Comparison of ENCODE assay signal across 10 cellular contexts in the genomic region with DNA sequence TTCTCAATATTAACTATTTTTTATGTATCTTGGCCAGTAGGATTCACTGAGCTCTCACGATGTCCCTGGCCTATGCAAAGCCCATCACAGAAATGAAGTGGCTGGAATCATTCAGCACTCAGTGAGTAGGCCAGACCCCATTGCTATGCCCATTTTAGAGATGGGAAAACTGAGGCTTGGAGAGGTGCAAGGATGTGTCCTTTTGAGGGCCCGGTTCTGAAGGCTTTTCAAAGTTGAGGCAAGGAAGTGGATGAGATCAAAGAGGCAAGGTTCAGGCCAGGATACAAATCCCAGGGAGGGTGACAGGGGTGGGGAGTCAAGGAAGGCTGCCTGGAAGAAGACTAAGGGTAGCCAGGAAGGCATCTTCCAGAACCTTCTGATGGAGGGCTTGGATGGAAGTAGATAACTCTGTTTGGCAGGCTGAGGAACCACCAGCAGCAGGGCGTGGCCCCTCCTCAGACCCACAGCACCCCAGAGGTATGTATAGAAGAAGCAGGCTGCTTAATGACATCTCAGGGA. TPM values are rescaled to one million over a fixed set of nuclear protein-coding genes. Genes with fewer than 3 reads are reported as not detected.
DNase-seq lines count a peak whose midpoint lies in the region; ATAC-seq and TF ChIP-seq lines count a peak whose summit lies in the region.
"Had no signal": no experiment of that assay in that cellular context is flagged by ENCODE, and none has a peak within 500 bp of the region (broad histone marks: within the 10 kb centered on the region; RNA-seq: fewer than 3 reads in every experiment).

No MANE protein-coding gene starts in this region.

- H3K9me3 Mint-ChIP-seq in neural crest cell, result no peaks in the 10 kb centered on the region

- H3K56ac ChIP-seq in IMR-90 (ENCODE audit: extremely low read depth, insufficient read depth, low read length), result no peak overlapping the region

- TF ChIP-seq CTCF in IMR-90 (conservative IDR thresholded peaks at IDR 0.05; ENCODE audit: low read depth, low read length), result no peak
- no peak for TF ChIP-seq CTCF in colonic mucosa (IDR thresholded peaks at IDR 0.05)
- no peak for TF ChIP-seq CTCF in neural crest cell (conservative IDR thresholded peaks at IDR 0.05)

- TF ChIP-seq POLR2A in IMR-90 (IDR thresholded peaks at IDR 0.05; ENCODE audit: low read depth, low read length), result no peak

- peak overlapping the region; percentile 82 for H3K4me3 Mint-ChIP-seq in neural crest cell

- H3K36me3 Mint-ChIP-seq in neural crest cell (ENCODE audit: low read depth), result no peaks in the 10 kb centered on the region

- peak overlapping the region; percentile 67 for H3K4ac ChIP-seq in IMR-90 (ENCODE audit: low read depth, low read length)

- no peak overlapping the region for H3K27ac Mint-ChIP-seq in neural crest cell (ENCODE audit: unreplicated experiment)

- H2BK15ac ChIP-seq in IMR-90 (ENCODE audit: low read depth, low read length), result peak overlapping the region; percentile 66; the same call in 1 of the 3 replicates

- H3K79me2 ChIP-seq in ACC112 (ENCODE audit: control insufficient read depth, insufficient read depth, low read length, unreplicated experiment), result no peaks in the 10 kb centered on the region

- peak overlapping the region; percentile 22; the same call in 1 of the 2 replicates for H4K91ac ChIP-seq in IMR-90 (ENCODE audit: insufficient read depth, low read depth, low read length)

- no peaks in the 10 kb centered on the region for H3K9me1 ChIP-seq in IMR-90 (ENCODE audit: insufficient read depth, low read length)

- no peak overlapping the region for H3K18ac ChIP-seq in IMR-90 (ENCODE audit: low read depth, low read length)

- no peaks in the 10 kb centered on the region for H3K27me3 ChIP-seq in ACC112 (ENCODE audit: insufficient read depth, low read length)
- no peaks in the 10 kb centered on the region for H3K27me3 ChIP-seq in IMR-90 (ENCODE audit: control insufficient read depth, insufficient read depth, low read length)
- H3K27me3 ChIP-seq in colonic mucosa, result no peaks in the 10 kb centered on the region

- no peak for ATAC-seq in IMR-90 (ENCODE audit: low read depth)
- ATAC-seq in GM18907 (IDR thresholded peaks at IDR 0.05; ENCODE audit: unreplicated experiment), result no peak
- no peak for ATAC-seq in GM21619 (IDR thresholded peaks at IDR 0.05; ENCODE audit: unreplicated experiment)
- no peak for ATAC-seq in GM19452 (IDR thresholded peaks at IDR 0.05; ENCODE audit: unreplicated experiment)

- H4K5ac ChIP-seq in IMR-90 (ENCODE audit: low read depth, low read length), result no peak overlapping the region

- POLR2A ChIA-PET in IMR-90 (lab: Charles Lee; ENCODE audit: unreplicated experiment), result no interaction called here

- H3K9me3 ChIP-seq in IMR-90 (ENCODE audit: control insufficient read depth, insufficient read depth, low read length) (no peaks in the 10 kb centered on the region), colonic mucosa (no peaks in the 10 kb centered on the region)

- H2AFZ ChIP-seq in ACC112 (ENCODE audit: low read length, unreplicated experiment), result no peak overlapping the region
- H2AFZ ChIP-seq in IMR-90 (replicated peaks; ENCODE audit: low read length, poor library complexity), result peak overlapping the region; percentile 87

- H2AK9ac ChIP-seq in IMR-90 (replicated peaks; ENCODE audit: low read depth, low read length, poor library complexity), result peak overlapping the region; percentile 52

- DNase-seq in IMR-90 (no peak), colonic mucosa (no peak), neural crest cell (ENCODE audit: low read depth, low spot score) (no peak), Kasumi-1 (lab: John Stamatoyannopoulos, UW) (no peak)
- DNase-seq: cortex of kidney, NCI-H2081 had no signal

- H3K9ac ChIP-seq in IMR-90 (ENCODE audit: low read depth, low read length) (no peak overlapping the region), colonic mucosa (ENCODE audit: low read depth in 2 of 2, low read length in 2 of 2) (peak overlapping the region; percentile 38 to 91)

- in situ Hi-C loops in IMR-90 (cut with MboI; ENCODE audit: low sequenced_read_pairs), result loop anchor here (5.0 kb wide), 1 partner anchor 35 kb away; no protein-coding TSS in a partner anchor

- H3K23ac ChIP-seq in IMR-90 (ENCODE audit: low read depth, low read length), result peak overlapping the region; percentile 9; the same call in 1 of the 2 replicates

- H3K4me2 ChIP-seq in IMR-90 (ENCODE audit: low read depth, low read length), result peak overlapping the region; percentile 97

- H2BK5ac ChIP-seq in IMR-90 (ENCODE audit: low read depth, low read length, poor library complexity, severe bottlenecking), result peak overlapping the region; percentile 15

- H2BK120ac ChIP-seq in IMR-90 (ENCODE audit: low read depth, low read length), result 0 out of 2 replicates have a peak overlapping the region, but pooled peaks have one; percentile 20

- peak overlapping the region in 1 of 2 experiments; percentile 54; a peak in 1 of 4 replicates for H4K8ac ChIP-seq in IMR-90 (ENCODE audit: low read depth in 2 of 2, low read length in 2 of 2)

- intact Hi-C loops in IMR-90 (cut with micrococcal nuclease), result no loop called here
- intact Hi-C loops in colonic mucosa (cut with DNase I), result no loop called here

- H3K27ac ChIP-seq in ACC112 (ENCODE audit: low read depth, low read length), result peak overlapping the region; percentile 98
- H3K27ac ChIP-seq in IMR-90 (ENCODE audit: insufficient read depth, low read length), result no peak overlapping the region; the same call in 1 of the 2 replicates
- H3K27ac ChIP-seq in colonic mucosa, result peak overlapping the region; percentile 72

- H3K4me1 Mint-ChIP-seq in neural crest cell, result peaks cover 49% of the 10 kb centered on the region

- H3K27me3 Mint-ChIP-seq in neural crest cell (ENCODE audit: low read depth), result no peaks in the 10 kb centered on the region

- H3K79me1 ChIP-seq in IMR-90 (ENCODE audit: low read depth in 1 of 2, low read length in 2 of 2), result peaks cover 0 to 22% of the 10 kb centered on the region in 2 experiments; a peak in 2 of 4 replicates

- BruUV-seq in IMR-90 (replicated peaks; lab: Mats Ljungman, UMichigan), result no TSS peak

- H3K4me1 ChIP-seq in ACC112 (ENCODE audit: control insufficient read depth, insufficient read depth, low read length, unreplicated experiment) (peaks cover 21% of the 10 kb centered on the region), IMR-90 (ENCODE audit: control insufficient read depth, insufficient read depth, low read length) (peaks cover 17% of the 10 kb centered on the region), colonic mucosa (no peaks in the 10 kb centered on the region)

- no peak overlapping the region; the same call in 1 of the 2 replicates for H3K14ac ChIP-seq in IMR-90 (replicated peaks; ENCODE audit: low read depth, low read length)

- WGBS in IMR-90 (ENCODE audit: extremely low coverage in 2 of 2, insufficient read length in 1 of 2), 2 experiments, result 100% methylated on average over 1 of the region's 3 CpGs; no CpG with 5 or more reads in 1 of the 2 experiments

- TF ChIP-seq RAD21 in IMR-90 (IDR thresholded peaks at IDR 0.05; ENCODE audit: low read length), result no peak

- CTCF ChIA-PET in IMR-90 (lab: Yijun Ruan, JAX), result interaction anchor here (1.2 kb wide), 1 partner anchor 36 kb away, joined by 4 read pairs; no protein-coding TSS in a partner anchor

- H2BK20ac ChIP-seq in IMR-90 (ENCODE audit: low read depth, low read length), result peak overlapping the region; percentile 14; the same call in 1 of the 2 replicates

- no peak overlapping the region; the same call in 1 of the 2 replicates for H3K4me3 ChIP-seq in ACC112 (ENCODE audit: low read depth, low read length)
- no peak overlapping the region for H3K4me3 ChIP-seq in IMR-90 (ENCODE audit: insufficient read depth, low read depth, low read length)
- no peak overlapping the region for H3K4me3 ChIP-seq in colonic mucosa

- H2AK5ac ChIP-seq in IMR-90 (ENCODE audit: low read depth, low read length), result peak overlapping the region; percentile 37

- H3K36me3 ChIP-seq in ACC112 (ENCODE audit: insufficient read depth, low read length) (no peaks in the 10 kb centered on the region), IMR-90 (ENCODE audit: control insufficient read depth, insufficient read depth, low read length) (no peaks in the 10 kb centered on the region), colonic mucosa (no peaks in the 10 kb centered on the region)

- dilution Hi-C loops in IMR-90 (cut with HindIII; ENCODE audit: low sequenced_read_pairs, unreplicated experiment), result no loop called here

- H4K20me1 ChIP-seq in IMR-90 (ENCODE audit: insufficient read depth, low read length), result no peaks in the 10 kb centered on the region

RNA-seq across cellular contexts. Expression of a gene that starts 18.8 kb away (rescaled TPM):
- total RNA-seq in IMR-90 (2012; rRNA removed) (76.9 and 84.2 TPM in 2 replicates), colonic mucosa (10 to 100 TPM; 30.0 to 37.3 TPM), neural crest cell (111 and 115 TPM in 2 replicates)
- polyA plus RNA-seq in IMR-90 (2012; rRNA removed), result 132 and 153 TPM in 2 replicates
- 113 and 118 TPM in 2 replicates for polyA plus RNA-seq in IMR-90 (2012; cell fraction: cytosol; rRNA removed)
- 152 and 183 TPM in 2 replicates for polyA plus RNA-seq in IMR-90 (2012; cell fraction: nucleus; rRNA removed; ENCODE audit: low replicate concordance)

RNA-seq across cellular contexts. Expression of a gene that starts 25.3 kb away (rescaled TPM):
- total RNA-seq in IMR-90 (2012; rRNA removed), result 11.1 and 31.9 TPM in 2 replicates
- polyA plus RNA-seq in IMR-90 (2012; rRNA removed), result 15.6 and 60.1 TPM in 2 replicates
- 52.4 and 90.3 TPM in 2 replicates for polyA plus RNA-seq in IMR-90 (2012; cell fraction: cytosol; rRNA removed)
- polyA plus RNA-seq in IMR-90 (2012; cell fraction: nucleus; rRNA removed; ENCODE audit: low replicate concordance), result 982 and 1,348 TPM in 2 replicates
- 1 to 10 TPM; 1.5 to 3.4 TPM for total RNA-seq in colonic mucosa
- 0.26 and 0.45 TPM in 2 replicates for total RNA-seq in neural crest cell

RNA-seq across cellular contexts. Expression of a gene that starts 36.0 kb away (rescaled TPM):
- total RNA-seq in IMR-90 (2012; rRNA removed) (10.3 and 12.5 TPM in 2 replicates), colonic mucosa (1 to 10 TPM; 2.0 to 8.5 TPM), neural crest cell (11.7 and 12.8 TPM in 2 replicates)
- 8.0 and 8.8 TPM in 2 replicates for polyA plus RNA-seq in IMR-90 (2012; rRNA removed)
- polyA plus RNA-seq in IMR-90 (2012; cell fraction: cytosol; rRNA removed), result 3.3 and 3.9 TPM in 2 replicates
- polyA plus RNA-seq in IMR-90 (2012; cell fraction: nucleus; rRNA removed; ENCODE audit: low replicate concordance), result 2.0 and 2.1 TPM in 2 replicates

RNA-seq across cellular contexts. Expression of a gene that starts 37.6 kb away (rescaled TPM):
- 0.56 and 3.0 TPM in 2 replicates for total RNA-seq in IMR-90 (2012; rRNA removed)
- polyA plus RNA-seq in IMR-90 (2012; rRNA removed), result 11.6 and 13.3 TPM in 2 replicates
- 11.6 and 19.4 TPM in 2 replicates for polyA plus RNA-seq in IMR-90 (2012; cell fraction: cytosol; rRNA removed)
- 24.0 and 44.8 TPM in 2 replicates for polyA plus RNA-seq in IMR-90 (2012; cell fraction: nucleus; rRNA removed; ENCODE audit: low replicate concordance)
- 10 to 100 TPM; 25.9 to 46.2 TPM for total RNA-seq in colonic mucosa
- total RNA-seq in neural crest cell, result 6.4 and 8.2 TPM in 2 replicates

RNA-seq across cellular contexts. Expression of a gene that starts 54.4 kb away (rescaled TPM):
- total RNA-seq in IMR-90 (2012; rRNA removed), result 5.3 and 5.7 TPM in 2 replicates
- 17.4 and 19.4 TPM in 2 replicates for polyA plus RNA-seq in IMR-90 (2012; rRNA removed)
- polyA plus RNA-seq in IMR-90 (2012; cell fraction: cytosol; rRNA removed), result 16.9 and 38.3 TPM in 2 replicates
- 11.9 and 20.0 TPM in 2 replicates for polyA plus RNA-seq in IMR-90 (2012; cell fraction: nucleus; rRNA removed; ENCODE audit: low replicate concordance)
- 1 to 10 TPM; 4.9 to 8.4 TPM for total RNA-seq in colonic mucosa
- total RNA-seq in neural crest cell, result 16.2 and 19.8 TPM in 2 replicates
